19 cellular contexts compared by ENCODE assay signal in the genomic region with DNA sequence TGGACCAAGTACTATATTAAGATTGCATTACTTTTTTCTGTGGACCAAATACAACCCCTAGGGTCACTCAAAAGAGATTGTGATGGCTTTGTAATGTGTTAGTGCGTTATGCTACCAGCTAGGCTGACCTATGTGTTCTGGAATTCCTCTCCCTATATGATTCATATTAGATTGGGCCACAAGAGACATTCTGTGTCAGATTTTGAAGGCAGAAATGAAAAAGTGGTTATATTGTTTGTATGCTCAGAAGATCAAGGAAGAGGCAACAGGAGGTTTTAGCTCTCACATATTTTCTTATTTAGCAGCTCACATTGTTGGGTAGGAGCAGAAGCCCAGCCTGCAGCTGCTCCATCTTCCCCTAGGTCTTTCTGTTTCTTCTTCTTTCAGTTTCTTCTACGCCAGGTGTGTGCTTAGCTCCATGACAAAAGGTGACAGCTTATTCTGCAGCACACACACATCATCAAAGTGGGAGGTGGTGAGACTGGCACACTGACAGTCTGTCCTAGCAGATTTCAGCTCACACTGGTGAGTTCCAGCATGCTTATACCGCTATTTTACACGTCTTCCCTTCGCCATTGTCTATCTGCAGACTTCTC.
A peak's percentile ranks its signal among the peaks of the same experiment; 100 is the strongest.
DNase-seq lines count a peak whose midpoint lies in the region; ATAC-seq, FAIRE-seq and TF ChIP-seq lines count a peak whose summit lies in the region.
"Had no signal": no experiment of that assay in that cellular context is flagged by ENCODE, and none has a peak within 500 bp of the region (broad histone marks: within the 10 kb centered on the region; RNA-seq: fewer than 3 reads in every experiment).

No MANE protein-coding gene starts in this region.

- TF ChIP-seq CTCF in AG10803 (conservative IDR thresholded peaks at IDR 0.05; ENCODE audit: low read length) (no peak), keratinocyte (optimal IDR thresholded peaks at IDR 0.05 in 1 of 3, IDR thresholded peaks at IDR 0.05 in 1 of 3, conservative IDR thresholded peaks at IDR 0.05 in 1 of 3; ENCODE audit: extremely low read depth in 1 of 3, insufficient read depth in 2 of 3, low read length in 3 of 3) (no peak), colonic mucosa (IDR thresholded peaks at IDR 0.05) (no peak)

- H3K9me3 ChIP-seq in keratinocyte (ENCODE audit: control insufficient read depth, low read depth, low read length) (no peaks in the 10 kb centered on the region), colonic mucosa (no peaks in the 10 kb centered on the region)
- H3K9me3 ChIP-seq: BLaER1, HAP-1, psoas muscle, uterus had no signal

- no peak overlapping the region for H3K4me3 ChIP-seq in AG10803 (ENCODE audit: low read length)
- no peak overlapping the region for H3K4me3 ChIP-seq in keratinocyte (ENCODE audit: control insufficient read depth in 2 of 3, extremely low read depth in 1 of 3, insufficient read depth in 2 of 3, low read depth in 1 of 3, low read length in 3 of 3)
- no peak overlapping the region for H3K4me3 ChIP-seq in colonic mucosa
- H3K4me3 ChIP-seq: BLaER1, gastroesophageal sphincter, HAP-1, psoas muscle, uterus had no signal

- H2AFZ ChIP-seq in keratinocyte (ENCODE audit: control insufficient read depth, low read length) = peak overlapping the region; percentile 54

- H3K9me1 ChIP-seq in keratinocyte (ENCODE audit: control insufficient read depth, extremely low read depth, insufficient read depth, low read length) = peaks cover 3% of the 10 kb centered on the region

- H3K4me2 ChIP-seq in keratinocyte (ENCODE audit: control insufficient read depth, extremely low read depth, insufficient read depth, low read depth, low read length) = peak overlapping the region; percentile 30
- H3K4me2 ChIP-seq: BLaER1 had no signal

- H3K9ac ChIP-seq in keratinocyte (ENCODE audit: control insufficient read depth, extremely low read depth, insufficient read depth, low read length) (no peak overlapping the region), colonic mucosa (ENCODE audit: low read depth in 2 of 2, low read length in 2 of 2) (no peak overlapping the region)
- H3K9ac ChIP-seq: BLaER1 had no signal

- no peaks in the 10 kb centered on the region for H4K20me1 ChIP-seq in keratinocyte (ENCODE audit: control insufficient read depth, extremely low read depth, insufficient read depth, low read length)
- H4K20me1 ChIP-seq: BLaER1 had no signal

- H3K36me3 ChIP-seq in keratinocyte (ENCODE audit: control insufficient read depth in 2 of 2, extremely low read depth in 1 of 2, insufficient read depth in 2 of 2, low read length in 2 of 2) = no peaks in the 10 kb centered on the region
- no peaks in the 10 kb centered on the region for H3K36me3 ChIP-seq in colonic mucosa
- H3K36me3 ChIP-seq: BLaER1, gastroesophageal sphincter, HAP-1, uterus had no signal

- H3K4me1 ChIP-seq in keratinocyte (ENCODE audit: control insufficient read depth, extremely low read depth, insufficient read depth, low read length) = peaks cover 6% of the 10 kb centered on the region
- no peaks in the 10 kb centered on the region for H3K4me1 ChIP-seq in colonic mucosa
- H3K4me1 ChIP-seq: BLaER1, gastroesophageal sphincter, psoas muscle, uterus had no signal

- ATAC-seq in GM18511 (IDR thresholded peaks at IDR 0.05; ENCODE audit: unreplicated experiment) = no peak
- ATAC-seq: gastroesophageal sphincter; psoas muscle; stimulated activated memory B cell treated with anti-CD40 and anti-IgM and Interleukin-4, amounts not matched to agents 10 μg/mL and 1 μg/mL and 100 μg/mL, for 72 hours had no signal

- intact Hi-C loops in colonic mucosa (cut with DNase I) = no loop called here

- no peaks in the 10 kb centered on the region for H3K79me2 ChIP-seq in keratinocyte (ENCODE audit: control insufficient read depth, insufficient read depth, low read length)

- FAIRE-seq in keratinocyte (lab: Jason Lieb, UNC) = peak; percentile 77

- H3K27ac ChIP-seq in keratinocyte (ENCODE audit: control insufficient read depth, insufficient read depth, low read length) (no peak overlapping the region), colonic mucosa (no peak overlapping the region)
- H3K27ac ChIP-seq: BLaER1, gastroesophageal sphincter, psoas muscle, uterus had no signal

- H3K27me3 ChIP-seq in keratinocyte (ENCODE audit: control insufficient read depth, extremely low read depth, insufficient read depth, low read length) (no peaks in the 10 kb centered on the region), colonic mucosa (no peaks in the 10 kb centered on the region)
- H3K27me3 ChIP-seq: BLaER1, gastroesophageal sphincter, uterus had no signal

- DNase-seq in AG10803 (ENCODE audit: low read depth) (peak; percentile 63), HPDE6-E6E7 (ENCODE audit: extremely low spot score) (peak; percentile 23), amniotic stem cell (lab: John Stamatoyannopoulos, UW) (peak; percentile 17), keratinocyte (ENCODE audit: low read depth, low spot score) (no peak), colonic mucosa (no peak), NCI-H2107 treated with DMSO at 0.1 percent for 48 hours (lab: John Stamatoyannopoulos, UW; ENCODE audit: unreplicated experiment) (no peak), GDM1 (lab: John Stamatoyannopoulos, UW) (no peak)
- DNase-seq: DND-41; NCI-H1105; NCI-H510A treated with DMSO at 0.1 percent for 48 hours; psoas muscle; SHP77 treated with DMSO at 0.1 percent for 48 hours; stimulated activated CD4-positive, alpha-beta T cell treated with anti-CD3 and anti-CD28 coated beads, Interleukin-2, amount 100 ng/mL, for 24 hours; uterus had no signal

- dilution Hi-C loops in keratinocyte (cut with MboI; ENCODE audit: extremely low pct_ligation_motif_present, low sequenced_read_pairs) = no loop called here

Comparison
In these comparisons a context has a peak if more than half of its experiments do, and no peak if none do; other contexts are left out.
1. DNase-seq: peak in AG10803 (single experiment), HPDE6-E6E7 (single experiment) and amniotic stem cell (single experiment); none in keratinocyte (single experiment), colonic mucosa (single experiment), NCI-H2107 treated with DMSO at 0.1 percent for 48 hours (single experiment) and GDM1 (single experiment).